In genomic region chr14:73457935-73458218, GRCh38 we compare ENCODE assay signal across 8 cellular contexts. TPM values are rescaled to one million over a fixed set of nuclear protein-coding genes. Genes with fewer than 3 reads are reported as not detected.
A peak's percentile ranks its signal among the peaks of the same experiment; 100 is the strongest.
DNase-seq lines count a peak whose midpoint lies in the region; ATAC-seq and TF ChIP-seq lines count a peak whose summit lies in the region.

No MANE protein-coding gene starts in this region.

- H3K9me3 Mint-ChIP-seq in Caco-2 (ENCODE audit: unreplicated experiment) = no peaks in the 10 kb centered on the region
- no peaks in the 10 kb centered on the region for H3K9me3 Mint-ChIP-seq in activated T-helper 17 cell treated with anti-CD3 and anti-CD28 coated beads, Interleukin-2, amount 50 U/mL, for 72 hours

- H3K27me3 Mint-ChIP-seq in Caco-2 (ENCODE audit: insufficient read depth, unreplicated experiment) = no peaks in the 10 kb centered on the region
- H3K27me3 Mint-ChIP-seq in activated T-helper 17 cell treated with anti-CD3 and anti-CD28 coated beads, Interleukin-2, amount 50 U/mL, for 72 hours = no peaks in the 10 kb centered on the region

- no peaks in the 10 kb centered on the region for H3K27me3 ChIP-seq in Caco-2 (replicated peaks; ENCODE audit: control insufficient read depth, insufficient read depth, low read length)
- H3K27me3 ChIP-seq in left ventricle myocardium inferior (ENCODE audit: low read depth) = no peaks in the 10 kb centered on the region

- ATAC-seq in HG02759 (IDR thresholded peaks at IDR 0.05; ENCODE audit: unreplicated experiment) = peak; percentile 1
- no peak for ATAC-seq in activated T-helper 17 cell treated with anti-CD3 and anti-CD28 coated beads, Interleukin-2, amount 50 U/mL, for 72 hours (replicated peaks)

- H3K4me3 Mint-ChIP-seq in Caco-2 (ENCODE audit: unreplicated experiment) = peak overlapping the region; percentile 85
- peak overlapping the region; percentile 94 for H3K4me3 Mint-ChIP-seq in activated T-helper 17 cell treated with anti-CD3 and anti-CD28 coated beads, Interleukin-2, amount 50 U/mL, for 72 hours

- no peak for TF ChIP-seq CTCF in Caco-2 (IDR thresholded peaks at IDR 0.05; ENCODE audit: insufficient read depth in 1 of 2, low read depth in 1 of 2, low read length in 1 of 2, severe bottlenecking in 1 of 2, unreplicated experiment in 1 of 2)
- TF ChIP-seq CTCF in left ventricle myocardium inferior (IDR thresholded peaks at IDR 0.05; ENCODE audit: borderline replicate concordance) = no peak

- H3K4me3 ChIP-seq in Caco-2 (ENCODE audit: low read depth, low read length) (peak overlapping the region; percentile 62), left ventricle myocardium inferior (peak overlapping the region; percentile 96), skin epidermis (peak overlapping the region; percentile 84 to 99 (median 95))

- DNase-seq in Caco-2 (peak in 1 of 2 experiments; percentile 49), left ventricle myocardium inferior (peak; percentile 44), NCI-H146 treated with DMSO at 0.1 percent for 48 hours (lab: John Stamatoyannopoulos, UW; ENCODE audit: unreplicated experiment) (no peak), COR-L47 (lab: John Stamatoyannopoulos, UW) (no peak), H4 (ENCODE audit: low spot score) (no peak)

- H3K36me3 ChIP-seq in Caco-2 (ENCODE audit: control insufficient read depth, insufficient read depth, low read length) = no peaks in the 10 kb centered on the region
- no peaks in the 10 kb centered on the region for H3K36me3 ChIP-seq in left ventricle myocardium inferior

- CTCF ChIA-PET in Caco-2 (lab: Charles Lee) = interaction anchor here (0.5 to 3.0 kb wide), 6 partner anchors 11 to 332 kb away, joined by 3 to 19 read pairs (median 4); no protein-coding TSS in a partner anchor

- H3K4me1 Mint-ChIP-seq in Caco-2 (ENCODE audit: low read depth, unreplicated experiment) = peaks cover 41% of the 10 kb centered on the region
- peaks cover 31% of the 10 kb centered on the region for H3K4me1 Mint-ChIP-seq in activated T-helper 17 cell treated with anti-CD3 and anti-CD28 coated beads, Interleukin-2, amount 50 U/mL, for 72 hours

- H3K27ac Mint-ChIP-seq in Caco-2 (ENCODE audit: unreplicated experiment) = peak overlapping the region; percentile 78
- peak overlapping the region; percentile 99 for H3K27ac Mint-ChIP-seq in activated T-helper 17 cell treated with anti-CD3 and anti-CD28 coated beads, Interleukin-2, amount 50 U/mL, for 72 hours

- H3K4me1 ChIP-seq in Caco-2 (peaks cover 24% of the 10 kb centered on the region), left ventricle myocardium inferior (peaks cover 91% of the 10 kb centered on the region)

- H3K27ac ChIP-seq in left ventricle myocardium inferior (replicated peaks) = peak overlapping the region; percentile 94
- peak overlapping the region; percentile 79 to 99 (median 95) for H3K27ac ChIP-seq in skin epidermis

- H3K36me3 Mint-ChIP-seq in Caco-2 (ENCODE audit: insufficient read depth, unreplicated experiment) = peaks cover 16% of the 10 kb centered on the region
- H3K36me3 Mint-ChIP-seq in activated T-helper 17 cell treated with anti-CD3 and anti-CD28 coated beads, Interleukin-2, amount 50 U/mL, for 72 hours (ENCODE audit: low read depth) = peaks cover 15% of the 10 kb centered on the region

- POLR2A ChIA-PET in Caco-2 (lab: Charles Lee) = interaction anchor here (0.5 to 1.8 kb wide), 7 partner anchors 26 to 235 kb away, joined by 3 to 12 read pairs (median 4); partner anchors contain the start of gene RIOX1

- intact Hi-C loops in Caco-2 (cut with micrococcal nuclease; ENCODE audit: unreplicated experiment) (loop anchor here (1.0 to 10.0 kb wide), 4 partner anchors 30 to 161 kb away; partner anchors contain the start of gene RIOX1), left ventricle myocardium inferior (cut with micrococcal nuclease) (no loop called here)

- H3K9me3 ChIP-seq in Caco-2 (no peaks in the 10 kb centered on the region), left ventricle myocardium inferior (replicated peaks) (no peaks in the 10 kb centered on the region)

- no TSS peak for BruUV-seq in Caco-2 (replicated peaks; lab: Mats Ljungman, UMichigan)

RNA-seq across cellular contexts. Expression of gene NUMB, which starts 0.5 kb away (rescaled TPM):
- 66.2 and 67.6 TPM in 2 replicates for total RNA-seq in Caco-2 (2022)
- total RNA-seq in activated T-helper 17 cell treated with anti-CD3 and anti-CD28 coated beads, Interleukin-2, amount 50 U/mL, for 72 hours = 10 to 100 TPM; 45.1 to 55.0 TPM
- total RNA-seq in left ventricle myocardium inferior = 32.1 TPM
- total RNA-seq in H4 (2014; rRNA removed; shearing (Covaris generic)) = 13.2 and 16.1 TPM in 2 replicates

RNA-seq across cellular contexts. Expression of gene RIOX1, which starts 32.9 kb away (rescaled TPM):
- total RNA-seq in Caco-2 (2022) (16.1 and 16.5 TPM in 2 replicates), left ventricle myocardium inferior (8.1 TPM)
- 10 to 100 TPM in 1 of 2 donors, 1 to 10 TPM in 1; 9.2 to 23.3 TPM for total RNA-seq in activated T-helper 17 cell treated with anti-CD3 and anti-CD28 coated beads, Interleukin-2, amount 50 U/mL, for 72 hours
- 9.0 and 12.3 TPM in 2 replicates for total RNA-seq in H4 (2014; rRNA removed; shearing (Covaris generic))
